Comparison of ENCODE assay signal across 37 cellular contexts in genomic region chr2:158620656-158621055, GRCh38.
"Had no signal": no experiment of that assay in that cellular context is flagged by ENCODE, and none has a peak within 500 bp of the region (broad histone marks: within the 10 kb centered on the region; RNA-seq: fewer than 3 reads in every experiment).

No MANE protein-coding gene starts in this region.

- H3K4me3 Mint-ChIP-seq: activated B cell treated with CpG ODN at 0.5 μM for 24 hours; activated CD4-positive, alpha-beta memory T cell treated with anti-CD3 and anti-CD28 coated beads, Interleukin-2, amount 10 ng/mL, durations not matched to agents 7 days and 5 days; activated CD4-positive, alpha-beta T cell treated with anti-CD3 and anti-CD28 coated beads for 36 hours; activated CD4-positive, alpha-beta T cell treated with anti-CD3 and anti-CD28 coated beads, Interleukin-2, amount 10 ng/mL, durations not matched to agents 7 days and 5 days; activated CD8-positive, alpha-beta memory T cell treated with anti-CD3 and anti-CD28 coated beads, Interleukin-2, amount 10 ng/mL, durations not matched to agents 7 days and 5 days; activated CD8-positive, alpha-beta T cell treated with anti-CD3 and anti-CD28 coated beads, Interleukin-2, amount 10 ng/mL, durations not matched to agents 7 days and 5 days; activated naive CD4-positive, alpha-beta T cell treated with anti-CD3 and anti-CD28 coated beads, Interleukin-2, amount 10 ng/mL, durations not matched to agents 7 days and 5 days; activated naive CD4-positive, alpha-beta T cell treated with anti-CD3 and anti-CD28 coated beads, Interleukin-2, amount 50 U/mL, for 24 hours; activated naive CD8-positive, alpha-beta T cell; activated naive CD8-positive, alpha-beta T cell treated with anti-CD3 and anti-CD28 coated beads, Interleukin-2, amount 10 ng/mL, durations not matched to agents 7 days and 5 days; activated naive CD8-positive, alpha-beta T cell treated with anti-CD3 and anti-CD28 coated beads, Interleukin-2, amount 50 U/mL, for 24 hours; activated T-cell treated with anti-CD3 and anti-CD28 coated beads, Interleukin-2, amount 50 U/mL, for 24 hours; brain; central memory CD8-positive, alpha-beta T cell; T-cell; T-helper 2 cell treated with Interferon-gamma antibody and Interleukin-4, amounts not matched to agents 5 μg/mL and 100 μg/mL, for 36 hours had no signal

- H3K9me3 ChIP-seq: ascending aorta had no signal

- H3K9me3 Mint-ChIP-seq: activated B cell treated with CpG ODN at 0.5 μM for 24 hours; activated CD4-positive, alpha-beta memory T cell treated with anti-CD3 and anti-CD28 coated beads, Interleukin-2, amount 10 ng/mL, durations not matched to agents 7 days and 5 days; activated CD4-positive, alpha-beta T cell treated with anti-CD3 and anti-CD28 coated beads, Interleukin-2, amount 10 ng/mL, durations not matched to agents 7 days and 5 days; activated naive CD4-positive, alpha-beta T cell treated with anti-CD3 and anti-CD28 coated beads, Interleukin-2, amount 10 ng/mL, durations not matched to agents 7 days and 5 days; activated naive CD4-positive, alpha-beta T cell treated with anti-CD3 and anti-CD28 coated beads, Interleukin-2, amount 50 U/mL, for 24 hours; activated naive CD8-positive, alpha-beta T cell treated with anti-CD3 and anti-CD28 coated beads, Interleukin-2, amount 10 ng/mL, durations not matched to agents 7 days and 5 days; activated naive CD8-positive, alpha-beta T cell treated with anti-CD3 and anti-CD28 coated beads, Interleukin-2, amount 50 U/mL, for 24 hours; activated T-cell treated with anti-CD3 and anti-CD28 coated beads, Interleukin-2, amount 50 U/mL, for 24 hours; activated T-helper 2 cell treated with anti-CD3 and anti-CD28 coated beads, Interferon-gamma antibody, Interleukin-2, Interleukin-4, amounts not matched to agents 10 μg/mL and 5 μg/mL and 100 μg/mL, durations not matched to agents 14 hours and 24 hours and 36 hours; brain; central memory CD8-positive, alpha-beta T cell; T-cell; T-helper 2 cell treated with Interferon-gamma antibody and Interleukin-4, amounts not matched to agents 5 μg/mL and 100 μg/mL, for 36 hours had no signal

- H3K4me1 Mint-ChIP-seq: activated B cell treated with CpG ODN at 0.5 μM for 24 hours; activated CD4-positive, alpha-beta T cell treated with anti-CD3 and anti-CD28 coated beads for 36 hours; activated naive CD4-positive, alpha-beta T cell treated with anti-CD3 and anti-CD28 coated beads, Interleukin-2, amount 10 ng/mL, durations not matched to agents 7 days and 5 days; activated naive CD4-positive, alpha-beta T cell treated with anti-CD3 and anti-CD28 coated beads, Interleukin-2, amount 50 U/mL, for 24 hours; activated naive CD8-positive, alpha-beta T cell treated with anti-CD3 and anti-CD28 coated beads, Interleukin-2, amount 10 ng/mL, durations not matched to agents 7 days and 5 days; activated naive CD8-positive, alpha-beta T cell treated with anti-CD3 and anti-CD28 coated beads, Interleukin-2, amount 50 U/mL, for 24 hours; central memory CD8-positive, alpha-beta T cell; T-cell had no signal

- H3K27me3 ChIP-seq: ascending aorta, cardiac muscle cell had no signal

- ATAC-seq: activated CD4-positive, alpha-beta T cell treated with anti-CD3 and anti-CD28 coated beads for 36 hours; activated CD8-positive, alpha-beta memory T cell treated with anti-CD3 and anti-CD28 coated beads, Interleukin-2, amount 10 ng/mL, durations not matched to agents 7 days and 5 days; activated CD8-positive, alpha-beta T cell treated with anti-CD3 and anti-CD28 coated beads, Interleukin-2, amount 10 ng/mL, durations not matched to agents 7 days and 5 days; activated naive CD8-positive, alpha-beta T cell treated with anti-CD3 and anti-CD28 coated beads, Interleukin-2, amount 50 U/mL, for 24 hours; T-cell had no signal

- FAIRE-seq: bronchial epithelial cell, TTC549 had no signal

- H3K27ac ChIP-seq: ascending aorta, cardiac muscle cell, VCaP had no signal

- H3K4me3 ChIP-seq: ascending aorta, cardiac muscle cell had no signal

- H3K27ac Mint-ChIP-seq: activated B cell treated with CpG ODN at 0.5 μM for 24 hours; activated CD4-positive, alpha-beta memory T cell treated with anti-CD3 and anti-CD28 coated beads, Interleukin-2, amount 10 ng/mL, durations not matched to agents 7 days and 5 days; activated CD4-positive, alpha-beta T cell treated with anti-CD3 and anti-CD28 coated beads for 36 hours; activated CD4-positive, alpha-beta T cell treated with anti-CD3 and anti-CD28 coated beads, Interleukin-2, amount 10 ng/mL, durations not matched to agents 7 days and 5 days; activated CD8-positive, alpha-beta memory T cell treated with anti-CD3 and anti-CD28 coated beads, Interleukin-2, amount 10 ng/mL, durations not matched to agents 7 days and 5 days; activated CD8-positive, alpha-beta T cell treated with anti-CD3 and anti-CD28 coated beads, Interleukin-2, amount 10 ng/mL, durations not matched to agents 7 days and 5 days; activated naive CD4-positive, alpha-beta T cell treated with anti-CD3 and anti-CD28 coated beads, Interleukin-2, amount 10 ng/mL, durations not matched to agents 7 days and 5 days; activated naive CD8-positive, alpha-beta T cell; activated naive CD8-positive, alpha-beta T cell treated with anti-CD3 and anti-CD28 coated beads, Interleukin-2, amount 10 ng/mL, durations not matched to agents 7 days and 5 days; activated naive CD8-positive, alpha-beta T cell treated with anti-CD3 and anti-CD28 coated beads, Interleukin-2, amount 50 U/mL, for 24 hours; activated T-cell treated with anti-CD3 and anti-CD28 coated beads, Interleukin-2, amount 50 U/mL, for 24 hours; activated T-helper 2 cell treated with anti-CD3 and anti-CD28 coated beads, Interferon-gamma antibody, Interleukin-2, Interleukin-4, amounts not matched to agents 10 μg/mL and 5 μg/mL and 100 μg/mL, durations not matched to agents 14 hours and 24 hours and 36 hours; brain; T-cell; T-helper 2 cell treated with Interferon-gamma antibody and Interleukin-4, amounts not matched to agents 5 μg/mL and 100 μg/mL, for 36 hours had no signal

- H3K27me3 Mint-ChIP-seq: activated B cell treated with CpG ODN at 0.5 μM for 24 hours; activated CD4-positive, alpha-beta memory T cell treated with anti-CD3 and anti-CD28 coated beads, Interleukin-2, amount 10 ng/mL, durations not matched to agents 7 days and 5 days; activated CD4-positive, alpha-beta T cell treated with anti-CD3 and anti-CD28 coated beads for 36 hours; activated CD4-positive, alpha-beta T cell treated with anti-CD3 and anti-CD28 coated beads, Interleukin-2, amount 10 ng/mL, durations not matched to agents 7 days and 5 days; activated CD8-positive, alpha-beta memory T cell treated with anti-CD3 and anti-CD28 coated beads, Interleukin-2, amount 10 ng/mL, durations not matched to agents 7 days and 5 days; activated naive CD4-positive, alpha-beta T cell treated with anti-CD3 and anti-CD28 coated beads, Interleukin-2, amount 10 ng/mL, durations not matched to agents 7 days and 5 days; activated naive CD4-positive, alpha-beta T cell treated with anti-CD3 and anti-CD28 coated beads, Interleukin-2, amount 50 U/mL, for 24 hours; activated naive CD8-positive, alpha-beta T cell; activated naive CD8-positive, alpha-beta T cell treated with anti-CD3 and anti-CD28 coated beads, Interleukin-2, amount 10 ng/mL, durations not matched to agents 7 days and 5 days; activated naive CD8-positive, alpha-beta T cell treated with anti-CD3 and anti-CD28 coated beads, Interleukin-2, amount 50 U/mL, for 24 hours; activated T-cell treated with anti-CD3 and anti-CD28 coated beads, Interleukin-2, amount 50 U/mL, for 24 hours; brain; central memory CD8-positive, alpha-beta T cell; T-cell had no signal

- DNase-seq: activated B cell treated with CpG ODN at 0.5 μM for 24 hours; activated CD4-positive, alpha-beta memory T cell treated with anti-CD3 and anti-CD28 coated beads, Interleukin-2, amount 10 ng/mL, durations not matched to agents 7 days and 5 days; activated CD4-positive, alpha-beta T cell treated with anti-CD3 and anti-CD28 coated beads for 1 hour; activated CD4-positive, alpha-beta T cell treated with anti-CD3 and anti-CD28 coated beads for 36 hours; activated CD4-positive, alpha-beta T cell treated with anti-CD3 and anti-CD28 coated beads for 48 hours; activated CD4-positive, alpha-beta T cell treated with anti-CD3 and anti-CD28 coated beads, Interleukin-2, amount 10 ng/mL, durations not matched to agents 7 days and 5 days; activated CD4-positive, alpha-beta T cell treated with anti-CD3 and anti-CD28 coated beads, Interleukin-2, amount 50 U/mL, for 48 hours; activated CD8-positive, alpha-beta memory T cell treated with anti-CD3 and anti-CD28 coated beads for 24 hours; activated CD8-positive, alpha-beta memory T cell treated with anti-CD3 and anti-CD28 coated beads, Interleukin-2, amount 10 ng/mL, durations not matched to agents 7 days and 5 days; activated CD8-positive, alpha-beta memory T cell treated with anti-CD3 and anti-CD28 coated beads, Interleukin-2, amount 50 U/mL, for 48 hours; activated CD8-positive, alpha-beta T cell treated with anti-CD3 and anti-CD28 coated beads, Interleukin-2, amount 10 ng/mL, durations not matched to agents 7 days and 5 days; activated effector memory CD4-positive, alpha-beta T cell treated with Interleukin-2 at 50 U/mL for 16 hours; activated gamma-delta T cell; activated naive CD4-positive, alpha-beta T cell treated with anti-CD3 and anti-CD28 coated beads, Interleukin-2, amount 10 ng/mL, durations not matched to agents 7 days and 5 days; activated naive CD4-positive, alpha-beta T cell treated with Interleukin-2 at 50 U/mL for 16 hours; activated naive CD8-positive, alpha-beta T cell treated with anti-CD3 and anti-CD28 coated beads, Interleukin-2, amount 10 ng/mL, durations not matched to agents 7 days and 5 days; activated naive CD8-positive, alpha-beta T cell treated with anti-CD3 and anti-CD28 coated beads, Interleukin-2, amount 50 U/mL, for 24 hours; activated T-cell treated with anti-CD3 and anti-CD28 coated beads, Interleukin-2, amount 50 U/mL, for 24 hours; activated T-cell treated with anti-CD3 and anti-CD28 coated beads, Interleukin-2, amount 50 U/mL, for 48 hours; amygdala; anterior cingulate cortex; caudate nucleus; cerebellar nuclear complex; T-cell; T-helper 2 cell; T-helper 9 cell had no signal

- H3K4me1 ChIP-seq: ascending aorta had no signal
